In genomic region chr4:184911310-184911709, GRCh38 we compare ENCODE assay signal across 12 cellular contexts.
A peak's percentile ranks its signal among the peaks of the same experiment; 100 is the strongest.
DNase-seq lines count a peak whose midpoint lies in the region; ATAC-seq and TF ChIP-seq lines count a peak whose summit lies in the region.
"Had no signal": no experiment of that assay in that cellular context is flagged by ENCODE, and none has a peak within 500 bp of the region (broad histone marks: within the 10 kb centered on the region; RNA-seq: fewer than 3 reads in every experiment).

No MANE protein-coding gene starts in this region.

- TF ChIP-seq CTCF in cardiac fibroblast (IDR thresholded peaks at IDR 0.05; ENCODE audit: low read depth, low read length) (no peak), prostate gland (IDR thresholded peaks at IDR 0.05) (no peak), ascending aorta (IDR thresholded peaks at IDR 0.05) (no peak)

- H3K4me3 Mint-ChIP-seq in activated CD4-positive, alpha-beta T cell treated with anti-CD3 and anti-CD28 coated beads for 36 hours, result no peak overlapping the region
- H3K4me3 Mint-ChIP-seq: T-helper 2 cell treated with Interferon-gamma antibody and Interleukin-4, amounts not matched to agents 5 μg/mL and 100 μg/mL, for 36 hours had no signal

- H3K4me1 ChIP-seq in prostate gland (replicated peaks) (peaks cover 7% of the 10 kb centered on the region), ascending aorta (no peaks in the 10 kb centered on the region)
- H3K4me1 ChIP-seq: Peyer's patch had no signal

- H3K4me3 ChIP-seq in cardiac fibroblast (replicated peaks in 1 of 2; ENCODE audit: low read depth in 2 of 2, low read length in 2 of 2) (no peak overlapping the region), prostate gland (no peak overlapping the region), ascending aorta (no peak overlapping the region)
- H3K4me3 ChIP-seq: Peyer's patch had no signal

- WGBS in prostate gland, result 21% methylated on average over 3 of the region's 3 CpGs

- H3K27me3 Mint-ChIP-seq in activated CD4-positive, alpha-beta T cell treated with anti-CD3 and anti-CD28 coated beads for 36 hours, result no peaks in the 10 kb centered on the region

- H3K27me3 ChIP-seq in prostate gland (replicated peaks; ENCODE audit: insufficient read depth), result no peaks in the 10 kb centered on the region
- H3K27me3 ChIP-seq in ascending aorta, result no peaks in the 10 kb centered on the region
- H3K27me3 ChIP-seq: Peyer's patch had no signal

- H3K9me3 ChIP-seq in prostate gland (no peaks in the 10 kb centered on the region), ascending aorta (peaks cover 0 to 6% of the 10 kb centered on the region in 2 donors)

- intact Hi-C loops in activated CD4-positive, alpha-beta T cell treated with anti-CD3 and anti-CD28 coated beads for 36 hours (cut with DNase I, micrococcal nuclease), result no loop called here
- intact Hi-C loops in prostate gland (cut with DNase I) (no loop called here), ascending aorta (cut with DNase I) (no loop called here)

- CTCF ChIA-PET in activated CD4-positive, alpha-beta T cell treated with anti-CD3 and anti-CD28 coated beads for 36 hours (lab: Charles Lee), result interaction anchor here (1.2 kb wide), 1 partner anchor 27 kb away, joined by 3 read pairs; no protein-coding TSS in a partner anchor

- no peak for TF ChIP-seq POLR2A in prostate gland (IDR thresholded peaks at IDR 0.05)

- H3K9me3 Mint-ChIP-seq in activated CD4-positive, alpha-beta T cell treated with anti-CD3 and anti-CD28 coated beads for 36 hours (ENCODE audit: low read depth), result peaks cover 7% of the 10 kb centered on the region

- ATAC-seq in activated CD4-positive, alpha-beta T cell treated with anti-CD3 and anti-CD28 coated beads for 36 hours, result no peak
- ATAC-seq in GM21367 (IDR thresholded peaks at IDR 0.05; ENCODE audit: unreplicated experiment), result no peak
- no peak for ATAC-seq in HG03460 (IDR thresholded peaks at IDR 0.05; ENCODE audit: unreplicated experiment)

- no peaks in the 10 kb centered on the region for H3K36me3 Mint-ChIP-seq in activated CD4-positive, alpha-beta T cell treated with anti-CD3 and anti-CD28 coated beads for 36 hours (ENCODE audit: low read depth)
- H3K36me3 Mint-ChIP-seq: IgD-negative memory B cell had no signal

- DNase-seq in activated CD4-positive, alpha-beta T cell treated with anti-CD3 and anti-CD28 coated beads for 36 hours, result peak; percentile 64
- no peak for DNase-seq in activated CD4-positive, alpha-beta T cell treated with anti-CD3 and anti-CD28 coated beads for 1 hour
- DNase-seq in LoVo (ENCODE audit: low spot score) (peak; percentile 25), cardiac fibroblast (ENCODE audit: low read depth in 2 of 2) (peak; percentile 58 to 81), prostate gland (ENCODE audit: low spot score) (peak; percentile 85), ascending aorta (ENCODE audit: low spot score in 2 of 2) (no peak)
- DNase-seq: activated CD8-positive, alpha-beta memory T cell treated with anti-CD3 and anti-CD28 coated beads, Interleukin-2, amount 50 U/mL, for 4 hours; Peyer's patch had no signal

- peaks cover 7% of the 10 kb centered on the region for H3K4me1 Mint-ChIP-seq in activated CD4-positive, alpha-beta T cell treated with anti-CD3 and anti-CD28 coated beads for 36 hours

- POLR2A ChIA-PET in activated CD4-positive, alpha-beta T cell treated with anti-CD3 and anti-CD28 coated beads for 36 hours (lab: Charles Lee), result no interaction called here

- H3K36me3 ChIP-seq in prostate gland (no peaks in the 10 kb centered on the region), ascending aorta (no peaks in the 10 kb centered on the region)
- H3K36me3 ChIP-seq: Peyer's patch had no signal

- H3K27ac ChIP-seq in prostate gland (peak overlapping the region; percentile 19 to 42), ascending aorta (no peak overlapping the region)
- H3K27ac ChIP-seq: Peyer's patch had no signal

- H3K27ac Mint-ChIP-seq in activated CD4-positive, alpha-beta T cell treated with anti-CD3 and anti-CD28 coated beads for 36 hours, result no peak overlapping the region
- H3K27ac Mint-ChIP-seq: IgD-negative memory B cell; T-helper 2 cell treated with Interferon-gamma antibody and Interleukin-4, amounts not matched to agents 5 μg/mL and 100 μg/mL, for 36 hours had no signal

Comparison
In these comparisons a context has a peak if more than half of its experiments do, and no peak if none do; other contexts are left out.
1. DNase-seq: peak in activated CD4-positive, alpha-beta T cell treated with anti-CD3 and anti-CD28 coated beads for 36 hours (single experiment), LoVo (single experiment), cardiac fibroblast (2 of 2) and prostate gland (single experiment); none in activated CD4-positive, alpha-beta T cell treated with anti-CD3 and anti-CD28 coated beads for 1 hour (single experiment) and ascending aorta (0 of 2).
2. H3K27ac ChIP-seq: peak in prostate gland (2 of 2); none in ascending aorta (0 of 2).